In genomic region chr19:13033819-13034611, GRCh38 we compare ENCODE assay signal across 8 cellular contexts. TPM values are rescaled to one million over a fixed set of nuclear protein-coding genes. Genes with fewer than 3 reads are reported as not detected.
DNase-seq lines count a peak whose midpoint lies in the region; ATAC-seq, FAIRE-seq and TF ChIP-seq lines count a peak whose summit lies in the region.

No MANE protein-coding gene starts in this region.

- peak; percentile 46 for ATAC-seq in HG02798 (IDR thresholded peaks at IDR 0.05; ENCODE audit: poor library complexity, unreplicated experiment)
- no peak for ATAC-seq in GM21576 (IDR thresholded peaks at IDR 0.05; ENCODE audit: unreplicated experiment)

- DNase-seq in COLO668 (lab: John Stamatoyannopoulos, UW; ENCODE audit: unreplicated experiment) (peak; percentile 58), RKO (ENCODE audit: low spot score) (peak; percentile 12), ascending aorta (ENCODE audit: low spot score in 2 of 2) (peak in 1 of 2 donors; percentile 87), hepatic stellate cell (ENCODE audit: low spot score) (peak; percentile 74), small intestine (peak; percentile 96), dedifferentiated amniotic fluid mesenchymal stem cell (ENCODE audit: extremely low spot score) (no peak)

- H3K36me3 ChIP-seq in ascending aorta, result no peaks in the 10 kb centered on the region
- no peaks in the 10 kb centered on the region for H3K36me3 ChIP-seq in small intestine (ENCODE audit: control insufficient read depth in 2 of 2, insufficient read depth in 2 of 2, low read length in 2 of 2)

- no peaks in the 10 kb centered on the region for H3K27me3 ChIP-seq in ascending aorta
- H3K27me3 ChIP-seq in small intestine (ENCODE audit: control insufficient read depth in 2 of 2, insufficient read depth in 2 of 2, low read length in 2 of 2), result no peaks in the 10 kb centered on the region

- intact Hi-C loops in ascending aorta (cut with DNase I), result loop anchor here (1.0 kb wide), 1 partner anchor 26 kb away; no protein-coding TSS in a partner anchor

- H3K4me3 ChIP-seq in ascending aorta (peak overlapping the region in 1 of 2 donors; percentile 18), small intestine (ENCODE audit: low read depth in 1 of 2, low read length in 2 of 2) (no peak overlapping the region)

- H3K27ac ChIP-seq in ascending aorta, result peak overlapping the region; percentile 95 to 97
- H3K27ac ChIP-seq in small intestine (ENCODE audit: low read depth in 1 of 2, low read length in 1 of 2), result peak overlapping the region; percentile 84 to 90

- 8 to 41% (median 28%) methylated on average over 8 of the region's 8 CpGs for WGBS in small intestine, 3 donors

- no peak for FAIRE-seq in small intestine (lab: Jason Lieb, UNC)

- TF ChIP-seq CTCF in ascending aorta (IDR thresholded peaks at IDR 0.05), result peak; percentile 67 to 73 (median 69)

- H3K4me1 ChIP-seq in ascending aorta (peaks cover 45 to 94% of the 10 kb centered on the region in 2 donors), small intestine (ENCODE audit: control insufficient read depth in 2 of 2, insufficient read depth in 1 of 2, low read depth in 1 of 2, low read length in 1 of 2) (peaks cover 15 to 17% of the 10 kb centered on the region in 2 donors)

- H3K9me3 ChIP-seq in ascending aorta (no peaks in the 10 kb centered on the region), small intestine (ENCODE audit: control insufficient read depth, low read depth) (no peaks in the 10 kb centered on the region)

RNA-seq across cellular contexts. Expression of gene NFIX, which starts 38.7 kb away (rescaled TPM):
- total RNA-seq in ascending aorta, result 76.5 TPM
- polyA plus RNA-seq in small intestine, result 10 to 100 TPM in 1 of 3 donors, 1 to 10 TPM in 2; 2.9 to 31.4 (median 8.9) TPM
